In genomic region chr5:62134811-62135210, GRCh38 we compare ENCODE assay signal across 20 cellular contexts.
A peak's percentile ranks its signal among the peaks of the same experiment; 100 is the strongest.
DNase-seq lines count a peak whose midpoint lies in the region; ATAC-seq, FAIRE-seq and TF ChIP-seq lines count a peak whose summit lies in the region.
"Had no signal": no experiment of that assay in that cellular context is flagged by ENCODE, and none has a peak within 500 bp of the region (broad histone marks: within the 10 kb centered on the region; RNA-seq: fewer than 3 reads in every experiment).

No MANE protein-coding gene starts in this region.

- ATAC-seq in RWPE2 (ENCODE audit: low read depth) (peak; percentile 67), HG03045 (IDR thresholded peaks at IDR 0.05; ENCODE audit: unreplicated experiment) (no peak), upper lobe of left lung (ENCODE audit: low FRiP score in 2 of 2) (no peak)
- ATAC-seq: Panc1 had no signal

- H3K27ac ChIP-seq in RWPE2 (ENCODE audit: poor library complexity, severe bottlenecking) (no peak overlapping the region), mesendoderm (ENCODE audit: low read depth, low read length) (no peak overlapping the region), upper lobe of left lung (no peak overlapping the region)

- no peak overlapping the region for H3K56ac ChIP-seq in mesendoderm (ENCODE audit: low read length)

- H2BK15ac ChIP-seq in mesendoderm (replicated peaks; ENCODE audit: low read depth), result no peak overlapping the region

- no peak for TF ChIP-seq EP300 in upper lobe of left lung (IDR thresholded peaks at IDR 0.05)

- H3K27me3 ChIP-seq in RWPE2 (ENCODE audit: insufficient read depth, poor library complexity, severe bottlenecking) (no peaks in the 10 kb centered on the region), mesendoderm (ENCODE audit: insufficient read depth, low read length, poor library complexity) (no peaks in the 10 kb centered on the region), upper lobe of left lung (no peaks in the 10 kb centered on the region)

- H3K36me3 ChIP-seq in RWPE2 (ENCODE audit: low read depth) (no peaks in the 10 kb centered on the region), mesendoderm (ENCODE audit: control insufficient read depth, insufficient read depth, low read length) (no peaks in the 10 kb centered on the region), upper lobe of left lung (no peaks in the 10 kb centered on the region)
- H3K36me3 ChIP-seq: BE2C had no signal

- H3K4me3 ChIP-seq in RWPE2 (ENCODE audit: severe bottlenecking) (no peak overlapping the region), mesendoderm (ENCODE audit: low read length) (no peak overlapping the region), upper lobe of left lung (no peak overlapping the region)

- no peak overlapping the region for H2BK5ac ChIP-seq in mesendoderm (ENCODE audit: low read length)

- FAIRE-seq in urothelium cell line (lab: Jason Lieb, UNC), result peak; percentile 27
- FAIRE-seq: H54, HTR-8/SVneo had no signal

- H4K5ac ChIP-seq in mesendoderm (ENCODE audit: low read length), result no peak overlapping the region

- H3K79me1 ChIP-seq in mesendoderm (ENCODE audit: low read length), result no peaks in the 10 kb centered on the region

- TF ChIP-seq POLR2A in upper lobe of left lung (IDR thresholded peaks at IDR 0.05), result no peak

- WGBS in mesendoderm (ENCODE audit: extremely low coverage, insufficient coverage, low lambda C conversion rate), result no CpG with 5 or more reads among the region's 3 CpGs
- WGBS in upper lobe of left lung, 2 donors, result 80 to 91% methylated on average over 2 to 3 of the region's 3 CpGs

- no peak for TF ChIP-seq CTCF in RWPE2 (IDR thresholded peaks at IDR 0.05; ENCODE audit: poor library complexity, severe bottlenecking)
- no peak for TF ChIP-seq CTCF in upper lobe of left lung (IDR thresholded peaks at IDR 0.05)

- H4K8ac ChIP-seq in mesendoderm (ENCODE audit: low read depth, low read length), result no peak overlapping the region

- no peak overlapping the region for H3K9ac ChIP-seq in mesendoderm (ENCODE audit: low read length)

- no peak overlapping the region for H2AK5ac ChIP-seq in mesendoderm (ENCODE audit: low read length)

- no peak overlapping the region for H3K23ac ChIP-seq in mesendoderm (ENCODE audit: low read length)

- no peaks in the 10 kb centered on the region for H3K79me2 ChIP-seq in mesendoderm (ENCODE audit: control insufficient read depth, insufficient read depth, low read length)

- DNase-seq in M059J (ENCODE audit: low read depth) (peak; percentile 9), RWPE2 (ENCODE audit: low spot score) (no peak), glomerular visceral epithelial cell (ENCODE audit: extremely low spot score) (peak; percentile 76), urothelium cell line (ENCODE audit: low spot score) (no peak), mesendoderm (no peak), upper lobe of left lung (no peak)
- DNase-seq: BE2C; Calu3; CD4-positive, alpha-beta T cell; DMS53; HFFc6; NCI-H1092; NCI-H2081 treated with DMSO at 0.1 percent for 48 hours; NCI-H510A; NCI-H774; Right ventricle myocardium superior had no signal

- H2BK120ac ChIP-seq in mesendoderm (ENCODE audit: low read depth, low read length), result no peak overlapping the region

- no peak overlapping the region for H3K4me2 ChIP-seq in mesendoderm (ENCODE audit: low read length)

- H3K4me1 ChIP-seq in RWPE2 (ENCODE audit: insufficient read depth, poor library complexity, severe bottlenecking) (peaks cover 9% of the 10 kb centered on the region), mesendoderm (ENCODE audit: control insufficient read depth, low read depth, low read length) (no peaks in the 10 kb centered on the region), upper lobe of left lung (no peaks in the 10 kb centered on the region)
- H3K4me1 ChIP-seq: BE2C had no signal

- H3K9me3 ChIP-seq in RWPE2 (ENCODE audit: severe bottlenecking), result peaks cover 5% of the 10 kb centered on the region
- H3K9me3 ChIP-seq in upper lobe of left lung, result no peaks in the 10 kb centered on the region
- H3K9me3 ChIP-seq: BE2C had no signal

- H3K18ac ChIP-seq in mesendoderm (ENCODE audit: low read length), result no peak overlapping the region

- no peak overlapping the region for H3K4ac ChIP-seq in mesendoderm (ENCODE audit: low read depth, low read length)

Comparison
In these comparisons a context has a peak if more than half of its experiments do, and no peak if none do; other contexts are left out.
1. DNase-seq: peak in M059J (single experiment) and glomerular visceral epithelial cell (single experiment); none in RWPE2 (single experiment), urothelium cell line (single experiment), mesendoderm (single experiment) and upper lobe of left lung (0 of 2).